1 cellular context compared by ENCODE assay signal in genomic region chr16:4796982-4797804, GRCh38.
A peak's percentile ranks its signal among the peaks of the same experiment; 100 is the strongest.
TF ChIP-seq lines count a peak whose summit lies in the region.

No MANE protein-coding gene starts in this region.

TF ChIP-seq in K562, 482 proteins besides CTCF, POLR2A, EP300 and RAD21:
- TF ChIP-seq ESRRA (IDR thresholded peaks at IDR 0.05; ENCODE audit: borderline replicate concordance, low read depth) (peak; percentile 57), CLOCK (CRISPR knock-in tag; IDR thresholded peaks at IDR 0.05; ENCODE audit: borderline replicate concordance) (no peak), SIN3A (IDR thresholded peaks at IDR 0.05; ENCODE audit: borderline replicate concordance in 2 of 2, control insufficient read depth in 1 of 2, low read depth in 2 of 2, low read length in 2 of 2) (no peak)
TF ChIP-seq in K562: peak in this region for 1.
